ENCODE assay signal across 8 cellular contexts in the genomic region with DNA sequence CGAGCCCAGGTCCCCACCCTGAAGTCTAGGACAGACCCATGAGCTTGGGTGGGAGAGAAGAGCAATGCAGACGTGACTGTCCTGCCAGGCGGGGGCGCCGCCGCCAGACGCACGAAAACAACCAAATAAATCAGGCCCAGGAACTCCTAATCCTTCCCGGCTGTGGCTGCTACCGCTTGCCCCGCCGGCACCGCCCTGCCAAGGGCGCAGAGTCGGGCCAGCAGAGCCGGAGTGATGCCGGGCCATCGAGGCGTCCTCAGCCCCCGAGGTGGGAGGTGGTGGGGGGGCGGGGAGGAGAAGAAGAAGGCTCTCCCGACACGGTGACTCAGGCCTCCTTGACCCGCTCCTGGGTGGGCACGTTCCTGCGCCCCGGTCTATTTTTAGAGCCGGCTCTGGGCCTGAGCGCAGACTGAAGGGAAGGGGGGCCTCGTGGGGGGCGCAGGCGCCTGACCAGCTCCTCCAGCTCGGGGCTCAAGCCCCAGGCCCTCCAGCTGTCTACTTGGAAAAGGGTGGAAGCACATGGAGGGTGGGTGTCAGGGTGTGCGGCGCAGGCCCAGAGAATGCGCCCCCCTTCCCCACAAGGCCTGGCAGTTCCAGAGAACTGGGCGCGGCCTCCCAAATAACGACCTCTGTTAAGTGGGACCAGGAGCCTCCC. TPM values are rescaled to one million over a fixed set of nuclear protein-coding genes. Genes with fewer than 3 reads are reported as not detected.
DNase-seq lines count a peak whose midpoint lies in the region; ATAC-seq, FAIRE-seq and TF ChIP-seq lines count a peak whose summit lies in the region.

No MANE protein-coding gene starts in this region.

- H4K20me1 ChIP-seq in HCT116 (ENCODE audit: insufficient read depth) (no peaks in the 10 kb centered on the region), HepG2 (ENCODE audit: insufficient read depth, low read length) (no peaks in the 10 kb centered on the region)

- no peaks in the 10 kb centered on the region for H3K79me2 ChIP-seq in HCT116 (ENCODE audit: insufficient read depth, low read length)
- H3K79me2 ChIP-seq in HepG2 (ENCODE audit: insufficient read depth, low read length), result no peaks in the 10 kb centered on the region

- no peaks in the 10 kb centered on the region for H3K36me3 ChIP-seq in HCT116 (ENCODE audit: control insufficient read depth in 1 of 2, insufficient read depth in 2 of 2, low read length in 2 of 2)
- no peaks in the 10 kb centered on the region for H3K36me3 ChIP-seq in HepG2 (replicated peaks in 1 of 2; ENCODE audit: control insufficient read depth in 1 of 2, insufficient read depth in 2 of 2, low read length in 2 of 2)

- H3K9me2 ChIP-seq in HCT116 (ENCODE audit: insufficient read depth), result no peaks in the 10 kb centered on the region

- TF ChIP-seq RAD21 in HCT116 (IDR thresholded peaks at IDR 0.05; ENCODE audit: low read depth) (peak; percentile 49), HepG2 (CRISPR knock-in tag; IDR thresholded peaks at IDR 0.05) (no peak; the same call in 1 of the 2 replicates)

- H3K4me1 Mint-ChIP-seq in stimulated activated naive CD8-positive, alpha-beta T cell treated with anti-CD3 and anti-CD28 coated beads, Interleukin-15, amount 100 ng/mL, for 72 hours, result peaks cover 21% of the 10 kb centered on the region

- WGBS in HepG2 (ENCODE audit: low lambda C conversion rate), result 70% methylated on average over 9 of the region's 39 CpGs

- H3K27me3 Mint-ChIP-seq in stimulated activated naive CD8-positive, alpha-beta T cell treated with anti-CD3 and anti-CD28 coated beads, Interleukin-15, amount 100 ng/mL, for 72 hours, result peaks cover 74% of the 10 kb centered on the region

- in situ Hi-C loops in HepG2 (cut with HindIII; ENCODE audit: extremely low pct_ligation_motif_present, low pct_unique_long_range_greater_than_20kb), result no loop called here

- no peak overlapping the region for H3K27ac Mint-ChIP-seq in stimulated activated naive CD8-positive, alpha-beta T cell treated with anti-CD3 and anti-CD28 coated beads, Interleukin-15, amount 100 ng/mL, for 72 hours

- H3K27ac ChIP-seq in HCT116 (ENCODE audit: low read depth, low read length) (peak overlapping the region; percentile 56), HepG2 (ENCODE audit: extremely low read length, insufficient read depth, low read length) (peak overlapping the region; percentile 93)

- H3K4me2 ChIP-seq in HCT116 (ENCODE audit: low read length) (peak overlapping the region; percentile 99), HepG2 (ENCODE audit: low read depth, low read length) (peak overlapping the region; percentile 97)

- H3K9me3 Mint-ChIP-seq in stimulated activated naive CD8-positive, alpha-beta T cell treated with anti-CD3 and anti-CD28 coated beads, Interleukin-15, amount 100 ng/mL, for 72 hours, result no peaks in the 10 kb centered on the region

- TF ChIP-seq CTCF in AG04449 (IDR thresholded peaks at IDR 0.05; ENCODE audit: insufficient read depth, low read length, missing control alignments) (peak; percentile 67), HCT116 (IDR thresholded peaks at IDR 0.05 in 2 of 3, conservative IDR thresholded peaks at IDR 0.05 in 1 of 3; ENCODE audit: borderline replicate concordance in 1 of 3, insufficient read depth in 1 of 3, low read depth in 2 of 3, low read length in 2 of 3) (peak; percentile 68 to 71 (median 70)), HepG2 (CRISPR knock-in tag; IDR thresholded peaks at IDR 0.05) (peak; percentile 77)

- TF ChIP-seq POLR2A in HCT116 (IDR thresholded peaks at IDR 0.05; ENCODE audit: borderline replicate concordance, extremely low read depth, insufficient read depth, insufficient read length) (no peak), HepG2 (IDR thresholded peaks at IDR 0.05; ENCODE audit: insufficient read depth in 1 of 2, low read depth in 2 of 2, low read length in 2 of 2) (no peak)

- H3K4me3 ChIP-seq in AG04449 (ENCODE audit: low read depth, low read length) (peak overlapping the region; percentile 33), HCT116 (replicated peaks in 1 of 2; ENCODE audit: low read depth in 1 of 2, low read length in 2 of 2) (peak overlapping the region; percentile 46 to 65), HepG2 (replicated peaks in 1 of 3; ENCODE audit: insufficient read depth in 1 of 3, low read depth in 2 of 3, low read length in 3 of 3) (peak overlapping the region; percentile 46 to 82 (median 71); a peak in 5 of 6 replicates)

- ATAC-seq in HCT116, result peak; percentile 29
- peak; percentile 62 for ATAC-seq in HepG2
- peak; percentile 25 for ATAC-seq in stimulated activated naive CD8-positive, alpha-beta T cell treated with anti-CD3 and anti-CD28 coated beads, Interleukin-15, amount 100 ng/mL, for 72 hours
- ATAC-seq in HG03045 (IDR thresholded peaks at IDR 0.05; ENCODE audit: unreplicated experiment), result no peak

- H3K9me3 ChIP-seq in HCT116 (ENCODE audit: control insufficient read depth in 1 of 2, insufficient read depth in 1 of 2, low read depth in 1 of 2, low read length in 2 of 2), result no peaks in the 10 kb centered on the region
- H3K9me3 ChIP-seq in HepG2 (ENCODE audit: low read length), result no peaks in the 10 kb centered on the region

- RAD21 ChIA-PET in HCT116 (lab: Charles Lee; ENCODE audit: low non-redundant PET in 1 of 2, low total read pairs in 2 of 2, uncharacterized antibody in 2 of 2, unreplicated experiment in 2 of 2), result interaction anchor here in 1 of 2 experiments (0.8 to 1.3 kb wide), 3 partner anchors 31 to 74 kb away, joined by 3 to 7 read pairs (median 5); no protein-coding TSS in a partner anchor

- H3K27me3 ChIP-seq in HCT116 (ENCODE audit: insufficient read depth, low read length) (peaks cover 6% of the 10 kb centered on the region; the same call in 1 of the 2 replicates), HepG2 (ENCODE audit: control insufficient read depth in 1 of 2, insufficient read depth in 2 of 2, low read length in 2 of 2) (no peaks in the 10 kb centered on the region; a peak in 1 of 5 replicates)

- H3K4me1 ChIP-seq in HCT116 (ENCODE audit: control insufficient read depth in 1 of 2, insufficient read depth in 2 of 2, low read length in 2 of 2), result peaks cover 23 to 51% of the 10 kb centered on the region in 2 experiments
- H3K4me1 ChIP-seq in HepG2 (ENCODE audit: insufficient read depth, low read length), result peaks cover 33% of the 10 kb centered on the region

- no peak for DNase-seq in AG04449 (ENCODE audit: low read depth, low spot score)
- no peak for DNase-seq in HCT116 (ENCODE audit: low read depth, low spot score)
- DNase-seq in T-helper 9 cell, result peak; percentile 12
- peak; percentile 86 for DNase-seq in ecto neural progenitor cell (ENCODE audit: low spot score)
- DNase-seq in HepG2 (ENCODE audit: low spot score), result peak; percentile 39
- DNase-seq in stimulated activated naive CD8-positive, alpha-beta T cell treated with anti-CD3 and anti-CD28 coated beads, Interleukin-15, amount 100 ng/mL, for 72 hours, result no peak
- DNase-seq in DMS114 treated with DMSO at 0.1 percent for 48 hours (lab: John Stamatoyannopoulos, UW; ENCODE audit: unreplicated experiment), result no peak

- TF ChIP-seq EP300 in HepG2 (IDR thresholded peaks at IDR 0.05; ENCODE audit: low read depth in 2 of 2, low read length in 2 of 2) (no peak), HepG2 (CRISPR knock-in tag; IDR thresholded peaks at IDR 0.05; ENCODE audit: borderline replicate concordance) (no peak)

- H2AFZ ChIP-seq in HCT116 (ENCODE audit: low read depth, low read length, poor library complexity, severe bottlenecking), result peak overlapping the region; percentile 82
- H2AFZ ChIP-seq in HepG2 (ENCODE audit: low read length), result no peak overlapping the region

- CTCF ChIA-PET in AG04449 (lab: Yijun Ruan, JAX) (interaction anchor here (0.7 to 8.6 kb wide), 19 partner anchors 12 to 307 kb away, joined by 3 to 117 read pairs (median 16); partner anchors contain the start of gene COL16A1), HCT116 (lab: Charles Lee) (interaction anchor here (0.6 to 3.8 kb wide), 15 partner anchors 10 to 251 kb away, joined by 3 to 26 read pairs (median 4); no protein-coding TSS in a partner anchor), HepG2 (lab: Yijun Ruan, JAX; ENCODE audit: low intra/inter-chr PET ratio, low total read pairs) (interaction anchor here (1.6 to 3.0 kb wide), 3 partner anchors 49 to 74 kb away, joined by 6 to 20 read pairs (median 15); no protein-coding TSS in a partner anchor)

- peak overlapping the region; percentile 44 to 50 for H3K4me3 Mint-ChIP-seq in stimulated activated naive CD8-positive, alpha-beta T cell treated with anti-CD3 and anti-CD28 coated beads, Interleukin-15, amount 100 ng/mL, for 72 hours

- intact Hi-C loops in HCT116 (cut with micrococcal nuclease), result loop anchor here (2.0 kb wide), 2 partner anchors 50 to 74 kb away; no protein-coding TSS in a partner anchor
- intact Hi-C loops in HepG2 (cut with micrococcal nuclease; ENCODE audit: unreplicated experiment), result loop anchor here (1.0 to 2.0 kb wide), 2 partner anchors 31 to 74 kb away; no protein-coding TSS in a partner anchor

- POLR2A ChIA-PET in AG04449 (lab: Yijun Ruan, JAX) (interaction anchor here (0.6 to 7.4 kb wide), 3 partner anchors 12 to 68 kb away, joined by 3 to 101 read pairs (median 3); partner anchors contain the start of gene COL16A1), HCT116 (lab: Charles Lee) (interaction anchor here (1.6 to 2.2 kb wide), 2 partner anchors 70 to 74 kb away, joined by 3 to 9 read pairs; partner anchors contain the start of gene PEF1), HepG2 (lab: Yijun Ruan, JAX) (interaction anchor here (1.1 to 4.0 kb wide), 10 partner anchors 10 to 74 kb away, joined by 3 to 73 read pairs (median 8); partner anchors contain the start of genes COL16A1 and PEF1)

- BruUV-seq in HCT116 (replicated peaks; lab: Mats Ljungman, UMichigan), result no TSS peak
- TSS peak; percentile 36 for BruUV-seq in HepG2 (replicated peaks; lab: Mats Ljungman, UMichigan)

- peak overlapping the region; percentile 68 for H3K9ac ChIP-seq in HCT116 (ENCODE audit: low read length)
- peak overlapping the region; percentile 35; the same call in 1 of the 2 replicates for H3K9ac ChIP-seq in HepG2 (ENCODE audit: insufficient read depth, low read depth, low read length)

- FAIRE-seq in HepG2 (lab: Jason Lieb, UNC), result peak; percentile 64

RNA-seq across cellular contexts. Expression of gene COL16A1, which starts 10.8 kb away (rescaled TPM):
- total RNA-seq in HCT116 (2021; ENCODE audit: unreplicated experiment), result 2.2 TPM
- polyA plus RNA-seq in HCT116 (2012), result 1.3 and 1.5 TPM in 2 replicates
- 2.0 and 12.2 TPM in 2 replicates for total RNA-seq in HepG2 (2016; rRNA removed; fragmentation: Illumina TruSeq; extraction: Trizol)
- 0.61 and 0.62 TPM in 2 replicates for total RNA-seq in HepG2 (2016; cell fraction: cytosol; rRNA removed; fragmentation: Illumina TruSeq; extraction: Trizol; ENCODE audit: low read depth)
- total RNA-seq in HepG2 (2016; cell fraction: insoluble cytoplasmic fraction; rRNA removed; fragmentation: Illumina TruSeq; extraction: Trizol), result 2.0 and 13.0 TPM in 2 replicates
- total RNA-seq in HepG2 (2016; cell fraction: membrane; rRNA removed; fragmentation: Illumina TruSeq; extraction: Trizol), result 0.76 and 1.1 TPM in 2 replicates
- total RNA-seq in HepG2 (2016; cell fraction: nucleus; rRNA removed; fragmentation: Illumina TruSeq; extraction: Trizol), result 18.2 and 22.6 TPM in 2 replicates
- 4.3 and 5.1 TPM in 2 replicates for polyA plus RNA-seq in HepG2 (2011; rRNA removed)
- polyA plus RNA-seq in HepG2 (2011; cell fraction: cytosol; rRNA removed), result 0.54 and 0.85 TPM in 2 replicates
- polyA plus RNA-seq in HepG2 (2011; cell fraction: nucleus; rRNA removed), result 61.1 and 62.0 TPM in 2 replicates
- 4.7 and 5.1 TPM in 2 replicates for polyA plus RNA-seq in HepG2 (2012)
- polyA plus RNA-seq in HepG2 (2016; cell fraction: cytosol; fragmentation: Illumina TruSeq; extraction: Trizol; ENCODE audit: low read depth), result 0.29 and 0.41 TPM in 2 replicates
- 1.5 and 2.3 TPM in 2 replicates for polyA plus RNA-seq in HepG2 (2016; cell fraction: insoluble cytoplasmic fraction; fragmentation: Illumina TruSeq; extraction: Trizol; ENCODE audit: low read depth)
- polyA plus RNA-seq in HepG2 (2016; cell fraction: membrane; fragmentation: Illumina TruSeq; extraction: Trizol; ENCODE audit: low read depth), result 0.43 and 0.78 TPM in 2 replicates
- 57.7 and 64.7 TPM in 2 replicates for polyA plus RNA-seq in HepG2 (2016; cell fraction: nucleus; fragmentation: Illumina TruSeq; extraction: Trizol; ENCODE audit: insufficient read depth, low read depth)
- polyA minus RNA-seq in HepG2 (2011; rRNA and poly(A)+ RNA removed; ENCODE audit: low replicate concordance), result 1.4 and 4.1 TPM in 2 replicates
- polyA minus RNA-seq in HepG2 (2011; cell fraction: cytosol; rRNA and poly(A)+ RNA removed), result 0.69 and 1.6 TPM in 2 replicates
- 6.8 and 10.1 TPM in 2 replicates for polyA minus RNA-seq in HepG2 (2011; cell fraction: nucleus; rRNA and poly(A)+ RNA removed)

RNA-seq across cellular contexts. Expression of gene ADGRB2, which starts 49.6 kb away (rescaled TPM):
- 10.1 TPM for total RNA-seq in HCT116 (2021; ENCODE audit: unreplicated experiment)
- 6.0 and 7.1 TPM in 2 replicates for polyA plus RNA-seq in HCT116 (2012)
- 0.09 TPM in 1 of 2 replicates, not detected in the other for total RNA-seq in HepG2 (2016; rRNA removed; fragmentation: Illumina TruSeq; extraction: Trizol)
- not detected in 2 replicates for total RNA-seq in HepG2 (2016; cell fraction: cytosol; rRNA removed; fragmentation: Illumina TruSeq; extraction: Trizol; ENCODE audit: low read depth)
- total RNA-seq in HepG2 (2016; cell fraction: insoluble cytoplasmic fraction; rRNA removed; fragmentation: Illumina TruSeq; extraction: Trizol), result 0.04 TPM in 1 of 2 replicates, not detected in the other
- total RNA-seq in HepG2 (2016; cell fraction: membrane; rRNA removed; fragmentation: Illumina TruSeq; extraction: Trizol), result not detected in 2 replicates
- total RNA-seq in HepG2 (2016; cell fraction: nucleus; rRNA removed; fragmentation: Illumina TruSeq; extraction: Trizol), result 0.09 TPM in 1 of 2 replicates, not detected in the other
- 0.03 TPM in 1 of 2 replicates, not detected in the other for polyA plus RNA-seq in HepG2 (2011; rRNA removed)
- polyA plus RNA-seq in HepG2 (2011; cell fraction: cytosol; rRNA removed), result 0.04 TPM in 1 of 2 replicates, not detected in the other
- polyA plus RNA-seq in HepG2 (2011; cell fraction: nucleus; rRNA removed), result 0.14 and 0.31 TPM in 2 replicates
- 0.07 TPM in 1 of 2 replicates, not detected in the other for polyA plus RNA-seq in HepG2 (2012)
- not detected in 2 replicates for polyA plus RNA-seq in HepG2 (2016; cell fraction: cytosol; fragmentation: Illumina TruSeq; extraction: Trizol; ENCODE audit: low read depth)
- not detected in 2 replicates for polyA plus RNA-seq in HepG2 (2016; cell fraction: insoluble cytoplasmic fraction; fragmentation: Illumina TruSeq; extraction: Trizol; ENCODE audit: low read depth)
- polyA plus RNA-seq in HepG2 (2016; cell fraction: membrane; fragmentation: Illumina TruSeq; extraction: Trizol; ENCODE audit: low read depth), result not detected in 2 replicates
- polyA plus RNA-seq in HepG2 (2016; cell fraction: nucleus; fragmentation: Illumina TruSeq; extraction: Trizol; ENCODE audit: insufficient read depth, low read depth), result 0.29 TPM in 1 of 2 replicates, not detected in the other
- polyA minus RNA-seq in HepG2 (2011; rRNA and poly(A)+ RNA removed; ENCODE audit: low replicate concordance), result 2.1 TPM in 1 of 2 replicates, not detected in the other
- not detected in 2 replicates for polyA minus RNA-seq in HepG2 (2011; cell fraction: cytosol; rRNA and poly(A)+ RNA removed)
- polyA minus RNA-seq in HepG2 (2011; cell fraction: nucleus; rRNA and poly(A)+ RNA removed), result not detected in 2 replicates

Comparison
In these comparisons a context has a peak if more than half of its experiments do, and no peak if none do; other contexts are left out.
1. DNase-seq: peak in T-helper 9 cell (single experiment), ecto neural progenitor cell (single experiment) and HepG2 (single experiment); none in AG04449 (single experiment), HCT116 (single experiment), stimulated activated naive CD8-positive, alpha-beta T cell treated with anti-CD3 and anti-CD28 coated beads, Interleukin-15, amount 100 ng/mL, for 72 hours (0 of 2) and DMS114 treated with DMSO at 0.1 percent for 48 hours (single experiment).
2. Peak in every context shown above with its lines, with median percentiles within 50 percentile points of each other: H3K4me3 ChIP-seq and CTCF ChIP-seq.